23 cellular contexts compared by ENCODE assay signal in genomic region chr12:3587402-3588013, GRCh38.
"Had no signal": no experiment of that assay in that cellular context is flagged by ENCODE, and none has a peak within 500 bp of the region (broad histone marks: within the 10 kb centered on the region; RNA-seq: fewer than 3 reads in every experiment).

No MANE protein-coding gene starts in this region.

- H3K4me1 ChIP-seq: lower lobe of right lung, stomach had no signal

- H3K36me3 Mint-ChIP-seq: activated naive CD4-positive, alpha-beta T cell treated with anti-CD3 and anti-CD28 coated beads, Interleukin-2, amount 10 ng/mL, durations not matched to agents 7 days and 5 days; mesothelial cell of epicardium; natural killer cell treated with Interleukin-12 subunit alpha and Interleukin-12 subunit beta and Interleukin-15 and Interleukin-18, amount 100 ng/mL, for 72 hours had no signal

- H3K36me3 ChIP-seq: lower lobe of right lung, stomach had no signal

- H3K4me3 Mint-ChIP-seq: activated CD4-positive, alpha-beta T cell treated with anti-CD3 and anti-CD28 coated beads, Interleukin-2, amount 10 ng/mL, durations not matched to agents 24 days and 14 days; activated CD8-positive, alpha-beta T cell treated with anti-CD3 and anti-CD28 coated beads, Interleukin-2, amount 10 ng/mL, durations not matched to agents 7 days and 5 days; activated naive CD4-positive, alpha-beta T cell treated with anti-CD3 and anti-CD28 coated beads, Interleukin-2, amount 10 ng/mL, durations not matched to agents 7 days and 5 days; activated naive CD8-positive, alpha-beta T cell treated with anti-CD3 and anti-CD28 coated beads, Interleukin-2, amount 50 U/mL, for 24 hours; activated T-cell treated with anti-CD3 and anti-CD28 coated beads, Interleukin-2, amount 50 U/mL, for 24 hours; brain; endodermal cell; mesothelial cell of epicardium; natural killer cell treated with Interleukin-12 subunit alpha and Interleukin-12 subunit beta and Interleukin-15 and Interleukin-18, amount 100 ng/mL, for 72 hours had no signal

- H3K4me3 ChIP-seq: lower lobe of right lung, stomach had no signal

- H3K9me3 Mint-ChIP-seq: activated CD4-positive, alpha-beta T cell treated with anti-CD3 and anti-CD28 coated beads, Interleukin-2, amount 10 ng/mL, durations not matched to agents 24 days and 14 days; activated naive CD4-positive, alpha-beta T cell treated with anti-CD3 and anti-CD28 coated beads, Interleukin-2, amount 10 ng/mL, durations not matched to agents 7 days and 5 days; activated naive CD8-positive, alpha-beta T cell treated with anti-CD3 and anti-CD28 coated beads, Interleukin-2, amount 50 U/mL, for 24 hours; activated T-helper 2 cell treated with anti-CD3 and anti-CD28 coated beads, Interferon-gamma antibody, Interleukin-2, Interleukin-4, amounts not matched to agents 10 μg/mL and 5 μg/mL and 100 μg/mL, durations not matched to agents 14 hours and 24 hours and 36 hours; mesothelial cell of epicardium; natural killer cell treated with Interleukin-12 subunit alpha and Interleukin-12 subunit beta and Interleukin-15 and Interleukin-18, amount 100 ng/mL, for 72 hours had no signal

- H3K27ac ChIP-seq: epithelial cell of prostate, lower lobe of right lung, stomach had no signal

- DNase-seq: activated CD4-positive, alpha-beta T cell treated with anti-CD3 and anti-CD28 coated beads, Interleukin-2, amount 10 ng/mL, durations not matched to agents 24 days and 14 days; activated CD4-positive, CD25-positive, alpha-beta regulatory T cell; activated CD8-positive, alpha-beta T cell treated with anti-CD3 and anti-CD28 coated beads, Interleukin-2, amount 10 ng/mL, durations not matched to agents 7 days and 5 days; activated naive CD4-positive, alpha-beta T cell treated with anti-CD3 and anti-CD28 coated beads, Interleukin-2, amount 10 ng/mL, durations not matched to agents 7 days and 5 days; activated naive CD8-positive, alpha-beta T cell treated with anti-CD3 and anti-CD28 coated beads, Interleukin-2, amount 50 U/mL, for 24 hours; activated T-cell treated with anti-CD3 and anti-CD28 coated beads, Interleukin-2, amount 50 U/mL, for 24 hours; anterior cingulate cortex; caudate nucleus; endodermal cell; foreskin fibroblast; hippocampal formation; left cardiac atrium; lower lobe of right lung; retina; stimulated activated CD4-positive, alpha-beta T cell treated with anti-CD3 and anti-CD28 coated beads, Interleukin-2, amount 100 ng/mL, for 48 hours; stomach; T-helper 9 cell; trophoblast cell had no signal

- H3K27ac Mint-ChIP-seq: activated CD4-positive, alpha-beta T cell treated with anti-CD3 and anti-CD28 coated beads, Interleukin-2, amount 10 ng/mL, durations not matched to agents 24 days and 14 days; activated CD8-positive, alpha-beta T cell treated with anti-CD3 and anti-CD28 coated beads, Interleukin-2, amount 10 ng/mL, durations not matched to agents 7 days and 5 days; activated naive CD4-positive, alpha-beta T cell treated with anti-CD3 and anti-CD28 coated beads, Interleukin-2, amount 10 ng/mL, durations not matched to agents 7 days and 5 days; activated naive CD8-positive, alpha-beta T cell treated with anti-CD3 and anti-CD28 coated beads, Interleukin-2, amount 50 U/mL, for 24 hours; activated T-cell treated with anti-CD3 and anti-CD28 coated beads, Interleukin-2, amount 50 U/mL, for 24 hours; activated T-helper 2 cell treated with anti-CD3 and anti-CD28 coated beads, Interferon-gamma antibody, Interleukin-2, Interleukin-4, amounts not matched to agents 10 μg/mL and 5 μg/mL and 100 μg/mL, durations not matched to agents 14 hours and 24 hours and 36 hours; endodermal cell; mesothelial cell of epicardium; natural killer cell treated with Interleukin-12 subunit alpha and Interleukin-12 subunit beta and Interleukin-15 and Interleukin-18, amount 100 ng/mL, for 72 hours had no signal

- ATAC-seq: activated CD8-positive, alpha-beta T cell treated with anti-CD3 and anti-CD28 coated beads, Interleukin-2, amount 10 ng/mL, durations not matched to agents 7 days and 5 days; activated naive CD8-positive, alpha-beta T cell treated with anti-CD3 and anti-CD28 coated beads, Interleukin-2, amount 50 U/mL, for 24 hours; left cardiac atrium; lower lobe of right lung; natural killer cell treated with Interleukin-12 subunit alpha and Interleukin-12 subunit beta and Interleukin-15 and Interleukin-18, amount 100 ng/mL, for 72 hours had no signal

- H3K4me1 Mint-ChIP-seq: activated CD4-positive, alpha-beta T cell treated with anti-CD3 and anti-CD28 coated beads, Interleukin-2, amount 10 ng/mL, durations not matched to agents 24 days and 14 days; activated naive CD4-positive, alpha-beta T cell treated with anti-CD3 and anti-CD28 coated beads, Interleukin-2, amount 10 ng/mL, durations not matched to agents 7 days and 5 days; activated naive CD8-positive, alpha-beta T cell treated with anti-CD3 and anti-CD28 coated beads, Interleukin-2, amount 50 U/mL, for 24 hours; mesothelial cell of epicardium had no signal

- H3K9me3 ChIP-seq: lower lobe of right lung had no signal
